ENCODE assay signal across 28 cellular contexts in genomic region chr2:217705461-217705860, GRCh38.
"Had no signal": no experiment of that assay in that cellular context is flagged by ENCODE, and none has a peak within 500 bp of the region (broad histone marks: within the 10 kb centered on the region; RNA-seq: fewer than 3 reads in every experiment).

No MANE protein-coding gene starts in this region.

- H3K36me3 Mint-ChIP-seq: activated naive CD4-positive, alpha-beta T cell treated with anti-CD3 and anti-CD28 coated beads, Interleukin-2, amount 50 U/mL, for 72 hours had no signal

- H3K4me1 Mint-ChIP-seq: activated naive CD8-positive, alpha-beta T cell treated with anti-CD3 and anti-CD28 coated beads, Interleukin-2, amount 50 U/mL, for 24 hours had no signal

- H3K4me3 ChIP-seq: Peyer's patch, SJSA1 had no signal

- H3K9me3 ChIP-seq: Peyer's patch, SJSA1 had no signal

- H3K27ac Mint-ChIP-seq: activated CD8-positive, alpha-beta T cell treated with anti-CD3 and anti-CD28 coated beads, Interleukin-2, amount 10 ng/mL, durations not matched to agents 7 days and 5 days; activated naive CD4-positive, alpha-beta T cell treated with anti-CD3 and anti-CD28 coated beads, Interleukin-2, amount 50 U/mL, for 72 hours; activated naive CD8-positive, alpha-beta T cell treated with anti-CD3 and anti-CD28 coated beads, Interleukin-2, amount 50 U/mL, for 24 hours; T-helper 2 cell treated with Interferon-gamma antibody and Interleukin-4, amounts not matched to agents 5 μg/mL and 100 μg/mL, for 36 hours had no signal

- H3K27me3 ChIP-seq: brain microvascular endothelial cell, Peyer's patch had no signal

- H3K36me3 ChIP-seq: brain microvascular endothelial cell, Peyer's patch, SJSA1 had no signal

- H3K4me3 Mint-ChIP-seq: activated CD8-positive, alpha-beta T cell treated with anti-CD3 and anti-CD28 coated beads, Interleukin-2, amount 10 ng/mL, durations not matched to agents 7 days and 5 days; activated naive CD8-positive, alpha-beta T cell treated with anti-CD3 and anti-CD28 coated beads, Interleukin-2, amount 50 U/mL, for 24 hours; T-helper 2 cell treated with Interferon-gamma antibody and Interleukin-4, amounts not matched to agents 5 μg/mL and 100 μg/mL, for 36 hours had no signal

- H3K27ac ChIP-seq: brain microvascular endothelial cell, Peyer's patch, RWPE1, SJSA1 had no signal

- ATAC-seq: activated CD4-positive, CD25-positive, alpha-beta regulatory T cell treated with anti-CD3 and anti-CD28 coated beads, Interleukin-2, amount 50 U/mL, for 24 hours; activated CD8-positive, alpha-beta T cell treated with anti-CD3 and anti-CD28 coated beads, Interleukin-2, amount 10 ng/mL, durations not matched to agents 7 days and 5 days; activated naive CD4-positive, alpha-beta T cell treated with anti-CD3 and anti-CD28 coated beads, Interleukin-2, amount 50 U/mL, for 72 hours; activated naive CD8-positive, alpha-beta T cell treated with anti-CD3 and anti-CD28 coated beads, Interleukin-2, amount 50 U/mL, for 24 hours; SK-N-SH treated with all-trans-retinoic acid at 6 μM for 48 hours had no signal

- DNase-seq: activated CD4-positive, alpha-beta T cell treated with anti-CD3 and anti-CD28 coated beads for 48 hours; activated CD4-positive, alpha-beta T cell treated with anti-CD3 and anti-CD28 coated beads, Interleukin-2, amount 50 U/mL, for 4 hours; activated CD8-positive, alpha-beta memory T cell treated with anti-CD3 and anti-CD28 coated beads, Interleukin-2, amount 50 U/mL, for 48 hours; activated CD8-positive, alpha-beta T cell treated with anti-CD3 and anti-CD28 coated beads, Interleukin-2, amount 10 ng/mL, durations not matched to agents 7 days and 5 days; activated naive CD4-positive, alpha-beta T cell; activated naive CD8-positive, alpha-beta T cell treated with anti-CD3 and anti-CD28 coated beads, Interleukin-2, amount 50 U/mL, for 24 hours; activated T-cell treated with anti-CD3 and anti-CD28 coated beads, Interleukin-2, amount 50 U/mL, for 1 hour; amniotic stem cell; brain microvascular endothelial cell; cerebellar nuclear complex; MM.1S; NCI-H1105; NCI-H1436; NCI-H1694 treated with DMSO at 0.1 percent for 48 hours; NCI-H2029 treated with DMSO at 0.1 percent for 48 hours; NCI-H510A treated with DMSO at 0.1 percent for 48 hours; NCI-H69; NK-92 treated with Interleukin-12 subunit alpha and Interleukin-12 subunit beta, amount 100 ng/mL, for 24 hours; OCI-M1; Peyer's patch; SHP77; SW 1271 had no signal

- H3K9me3 Mint-ChIP-seq: activated naive CD4-positive, alpha-beta T cell treated with anti-CD3 and anti-CD28 coated beads, Interleukin-2, amount 50 U/mL, for 72 hours; activated naive CD8-positive, alpha-beta T cell treated with anti-CD3 and anti-CD28 coated beads, Interleukin-2, amount 50 U/mL, for 24 hours; T-helper 2 cell treated with Interferon-gamma antibody and Interleukin-4, amounts not matched to agents 5 μg/mL and 100 μg/mL, for 36 hours had no signal

- H3K4me1 ChIP-seq: Peyer's patch, SJSA1 had no signal
